19 cellular contexts compared by ENCODE assay signal in genomic region chr1:88239205-88239604, GRCh38.
"Had no signal": no experiment of that assay in that cellular context is flagged by ENCODE, and none has a peak within 500 bp of the region (broad histone marks: within the 10 kb centered on the region; RNA-seq: fewer than 3 reads in every experiment).

No MANE protein-coding gene starts in this region.

- H3K27ac Mint-ChIP-seq: naive B cell; nephron progenitor cell; stimulated activated naive B cell treated with anti-CD40 and anti-IgM and Interleukin-4, amounts not matched to agents 10 μg/mL and 1 μg/mL and 100 μg/mL, for 72 hours had no signal

- H3K4me3 ChIP-seq: colonic mucosa, sigmoid colon, skin epidermis, stomach had no signal

- H3K27ac ChIP-seq: colonic mucosa, sigmoid colon, skin epidermis, stomach had no signal

- H3K36me3 ChIP-seq: colonic mucosa, sigmoid colon, stomach had no signal

- H3K27me3 ChIP-seq: colonic mucosa, sigmoid colon, stomach had no signal

- DNase-seq: colonic mucosa; dermis blood vessel endothelial cell; erythroblast; foreskin melanocyte; head of caudate nucleus; hippocampal formation; left colon; left ventricle myocardium superior; mesendoderm; naive B cell; nephron progenitor cell; posterior cingulate gyrus; sigmoid colon; stimulated activated CD4-positive, alpha-beta T cell treated with anti-CD3 and anti-CD28 coated beads, Interleukin-2, amount 100 ng/mL, for 24 hours; stimulated activated CD4-positive, alpha-beta T cell treated with anti-CD3 and anti-CD28 coated beads, Interleukin-4, amount 100 ng/mL, for 4 hours; stimulated activated naive B cell treated with anti-CD40 and anti-IgM and Interleukin-4, amounts not matched to agents 10 μg/mL and 1 μg/mL and 100 μg/mL, for 72 hours; stomach; trophoblast cell had no signal

- H3K4me3 Mint-ChIP-seq: naive B cell; nephron progenitor cell; stimulated activated naive B cell treated with anti-CD40 and anti-IgM and Interleukin-4, amounts not matched to agents 10 μg/mL and 1 μg/mL and 100 μg/mL, for 72 hours had no signal

- H3K4me1 ChIP-seq: colonic mucosa, sigmoid colon, stomach had no signal

- H3K9me3 ChIP-seq: colonic mucosa had no signal

- H3K4me1 Mint-ChIP-seq: naive B cell; nephron progenitor cell; stimulated activated naive B cell treated with anti-CD40 and anti-IgM and Interleukin-4, amounts not matched to agents 10 μg/mL and 1 μg/mL and 100 μg/mL, for 72 hours had no signal

- H3K36me3 Mint-ChIP-seq: naive B cell; stimulated activated naive B cell treated with anti-CD40 and anti-IgM and Interleukin-4, amounts not matched to agents 10 μg/mL and 1 μg/mL and 100 μg/mL, for 72 hours had no signal
